ENCODE assay signal across 1 cellular context in the genomic region with DNA sequence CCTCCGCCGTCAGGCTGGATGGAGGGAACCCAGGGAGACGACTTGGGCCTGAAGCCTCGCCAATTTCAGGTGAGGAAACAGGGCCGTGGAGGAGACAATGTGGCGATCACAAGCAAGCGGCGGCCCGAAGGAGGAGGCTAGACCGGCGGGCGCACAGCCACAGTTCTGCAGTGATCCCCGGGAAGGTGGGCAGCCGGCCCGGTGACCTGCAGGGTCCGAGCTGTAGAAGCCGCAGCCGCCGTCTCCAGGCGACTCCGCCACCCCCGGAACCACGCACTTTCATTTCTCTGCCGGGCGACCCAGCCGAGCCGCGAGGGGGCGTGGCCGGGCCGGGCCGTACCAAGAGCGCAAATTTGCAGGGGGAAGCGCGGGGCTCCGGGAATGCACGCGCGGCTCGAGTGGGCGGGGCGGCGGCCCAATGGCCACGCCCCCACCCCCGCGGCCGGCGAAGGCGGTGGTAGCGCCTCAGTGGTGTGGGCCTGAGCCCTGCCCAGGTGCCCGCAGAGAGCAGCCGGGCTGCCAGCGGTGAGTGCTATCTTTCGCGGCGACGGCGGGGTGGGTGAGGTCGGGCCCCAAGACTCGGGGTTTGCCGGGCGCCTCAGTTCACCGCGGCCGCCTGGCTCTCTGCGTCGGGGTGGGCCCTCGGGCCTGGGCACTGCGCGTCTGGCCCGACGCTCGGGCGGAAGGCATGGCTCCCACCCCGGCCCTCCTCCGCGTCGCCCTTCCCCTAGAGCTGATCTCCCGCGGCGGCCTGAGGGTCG.
A peak's percentile ranks its signal among the peaks of the same experiment; 100 is the strongest.
TF ChIP-seq lines count a peak whose summit lies in the region.

Gene POR (plus strand): TSS at position 501 of the 761 bp plus-strand sequence. CDS start 38,847 bp downstream, outside the sequence.

TF ChIP-seq in HepG2, 621 proteins besides CTCF, POLR2A, EP300 and RAD21 (continued from another document and continues in another):
- TF ChIP-seq, protein P1, sequence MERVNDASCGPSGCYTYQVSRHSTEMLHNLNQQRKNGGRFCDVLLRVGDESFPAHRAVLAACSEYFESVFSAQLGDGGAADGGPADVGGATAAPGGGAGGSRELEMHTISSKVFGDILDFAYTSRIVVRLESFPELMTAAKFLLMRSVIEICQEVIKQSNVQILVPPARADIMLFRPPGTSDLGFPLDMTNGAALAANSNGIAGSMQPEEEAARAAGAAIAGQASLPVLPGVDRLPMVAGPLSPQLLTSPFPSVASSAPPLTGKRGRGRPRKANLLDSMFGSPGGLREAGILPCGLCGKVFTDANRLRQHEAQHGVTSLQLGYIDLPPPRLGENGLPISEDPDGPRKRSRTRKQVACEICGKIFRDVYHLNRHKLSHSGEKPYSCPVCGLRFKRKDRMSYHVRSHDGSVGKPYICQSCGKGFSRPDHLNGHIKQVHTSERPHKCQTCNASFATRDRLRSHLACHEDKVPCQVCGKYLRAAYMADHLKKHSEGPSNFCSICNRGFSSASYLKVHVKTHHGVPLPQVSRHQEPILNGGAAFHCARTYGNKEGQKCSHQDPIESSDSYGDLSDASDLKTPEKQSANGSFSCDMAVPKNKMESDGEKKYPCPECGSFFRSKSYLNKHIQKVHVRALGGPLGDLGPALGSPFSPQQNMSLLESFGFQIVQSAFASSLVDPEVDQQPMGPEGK (CRISPR knock-in tag; IDR thresholded peaks at IDR 0.05), result peak; percentile 43; the same call in 1 of the 2 replicates
- no peak for TF ChIP-seq NFE2 (CRISPR knock-in tag; IDR thresholded peaks at IDR 0.05)
- no peak for TF ChIP-seq SETDB1 (CRISPR knock-in tag; IDR thresholded peaks at IDR 0.05; ENCODE audit: borderline replicate concordance)
- TF ChIP-seq ZNF18 (CRISPR knock-in tag; IDR thresholded peaks at IDR 0.05; ENCODE audit: insufficient replicate concordance), result peak; percentile 87
- TF ChIP-seq ZNF776 (CRISPR knock-in tag; IDR thresholded peaks at IDR 0.05), result peak; percentile 94
- no peak for TF ChIP-seq MBD4 (IDR thresholded peaks at IDR 0.05; ENCODE audit: borderline replicate concordance, low read length)
- no peak for TF ChIP-seq SMARCC2 (IDR thresholded peaks at IDR 0.05)
- TF ChIP-seq ETV6 (CRISPR knock-in tag; conservative IDR thresholded peaks at IDR 0.05), result no peak
- peak; percentile 82 for TF ChIP-seq HOXA3 (CRISPR knock-in tag; IDR thresholded peaks at IDR 0.05)
- peak; percentile 92; the same call in 1 of the 2 replicates for TF ChIP-seq KAT7 (CRISPR knock-in tag; IDR thresholded peaks at IDR 0.05; ENCODE audit: borderline replicate concordance)
- TF ChIP-seq TCF7 (IDR thresholded peaks at IDR 0.05; ENCODE audit: low read depth), result no peak
- 0 out of 2 replicates have a peak, but pooled peaks have one; percentile 46 for TF ChIP-seq ZSCAN12 (CRISPR knock-in tag; IDR thresholded peaks at IDR 0.05)
- TF ChIP-seq GFI1 (CRISPR knock-in tag; IDR thresholded peaks at IDR 0.05; ENCODE audit: borderline replicate concordance), result peak; percentile 88
- no peak for TF ChIP-seq ZNF3 (CRISPR knock-in tag; IDR thresholded peaks at IDR 0.05)
- TF ChIP-seq CERS6 (CRISPR knock-in tag; IDR thresholded peaks at IDR 0.05), result 0 out of 2 replicates have a peak, but pooled peaks have one; percentile 68
- TF ChIP-seq NR2F2 (IDR thresholded peaks at IDR 0.05; ENCODE audit: borderline replicate concordance, low read depth), result no peak; the same call in 1 of the 2 replicates
- TF ChIP-seq DMTF1 (CRISPR knock-in tag; IDR thresholded peaks at IDR 0.05), result no peak
- TF ChIP-seq, protein P2, sequence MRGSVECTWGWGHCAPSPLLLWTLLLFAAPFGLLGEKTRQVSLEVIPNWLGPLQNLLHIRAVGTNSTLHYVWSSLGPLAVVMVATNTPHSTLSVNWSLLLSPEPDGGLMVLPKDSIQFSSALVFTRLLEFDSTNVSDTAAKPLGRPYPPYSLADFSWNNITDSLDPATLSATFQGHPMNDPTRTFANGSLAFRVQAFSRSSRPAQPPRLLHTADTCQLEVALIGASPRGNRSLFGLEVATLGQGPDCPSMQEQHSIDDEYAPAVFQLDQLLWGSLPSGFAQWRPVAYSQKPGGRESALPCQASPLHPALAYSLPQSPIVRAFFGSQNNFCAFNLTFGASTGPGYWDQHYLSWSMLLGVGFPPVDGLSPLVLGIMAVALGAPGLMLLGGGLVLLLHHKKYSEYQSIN (CRISPR knock-in tag; IDR thresholded peaks at IDR 0.05; ENCODE audit: borderline replicate concordance), result 0 out of 2 replicates have a peak, but pooled peaks have one; percentile 28
- TF ChIP-seq, protein P3, sequence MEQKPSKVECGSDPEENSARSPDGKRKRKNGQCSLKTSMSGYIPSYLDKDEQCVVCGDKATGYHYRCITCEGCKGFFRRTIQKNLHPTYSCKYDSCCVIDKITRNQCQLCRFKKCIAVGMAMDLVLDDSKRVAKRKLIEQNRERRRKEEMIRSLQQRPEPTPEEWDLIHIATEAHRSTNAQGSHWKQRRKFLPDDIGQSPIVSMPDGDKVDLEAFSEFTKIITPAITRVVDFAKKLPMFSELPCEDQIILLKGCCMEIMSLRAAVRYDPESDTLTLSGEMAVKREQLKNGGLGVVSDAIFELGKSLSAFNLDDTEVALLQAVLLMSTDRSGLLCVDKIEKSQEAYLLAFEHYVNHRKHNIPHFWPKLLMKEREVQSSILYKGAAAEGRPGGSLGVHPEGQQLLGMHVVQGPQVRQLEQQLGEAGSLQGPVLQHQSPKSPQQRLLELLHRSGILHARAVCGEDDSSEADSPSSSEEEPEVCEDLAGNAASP (CRISPR knock-in tag; IDR thresholded peaks at IDR 0.05; ENCODE audit: borderline replicate concordance), result peak; percentile 65
- TF ChIP-seq, protein P4, sequence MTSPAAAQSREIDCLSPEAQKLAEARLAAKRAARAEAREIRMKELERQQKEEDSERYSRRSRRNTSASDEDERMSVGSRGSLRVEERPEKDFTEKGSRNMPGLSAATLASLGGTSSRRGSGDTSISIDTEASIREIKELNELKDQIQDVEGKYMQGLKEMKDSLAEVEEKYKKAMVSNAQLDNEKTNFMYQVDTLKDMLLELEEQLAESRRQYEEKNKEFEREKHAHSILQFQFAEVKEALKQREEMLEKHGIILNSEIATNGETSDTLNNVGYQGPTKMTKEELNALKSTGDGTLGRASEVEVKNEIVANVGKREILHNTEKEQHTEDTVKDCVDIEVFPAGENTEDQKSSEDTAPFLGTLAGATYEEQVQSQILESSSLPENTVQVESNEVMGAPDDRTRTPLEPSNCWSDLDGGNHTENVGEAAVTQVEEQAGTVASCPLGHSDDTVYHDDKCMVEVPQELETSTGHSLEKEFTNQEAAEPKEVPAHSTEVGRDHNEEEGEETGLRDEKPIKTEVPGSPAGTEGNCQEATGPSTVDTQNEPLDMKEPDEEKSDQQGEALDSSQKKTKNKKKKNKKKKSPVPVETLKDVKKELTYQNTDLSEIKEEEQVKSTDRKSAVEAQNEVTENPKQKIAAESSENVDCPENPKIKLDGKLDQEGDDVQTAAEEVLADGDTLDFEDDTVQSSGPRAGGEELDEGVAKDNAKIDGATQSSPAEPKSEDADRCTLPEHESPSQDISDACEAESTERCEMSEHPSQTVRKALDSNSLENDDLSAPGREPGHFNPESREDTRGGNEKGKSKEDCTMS (CRISPR knock-in tag; conservative IDR thresholded peaks at IDR 0.05), result no peak
- peak; percentile 90 for TF ChIP-seq MED8 (CRISPR knock-in tag; IDR thresholded peaks at IDR 0.05; ENCODE audit: insufficient replicate concordance)
- peak; percentile 58; the same call in 1 of the 2 replicates for TF ChIP-seq ZNF331 (CRISPR knock-in tag; IDR thresholded peaks at IDR 0.05)
- TF ChIP-seq, protein P5, sequence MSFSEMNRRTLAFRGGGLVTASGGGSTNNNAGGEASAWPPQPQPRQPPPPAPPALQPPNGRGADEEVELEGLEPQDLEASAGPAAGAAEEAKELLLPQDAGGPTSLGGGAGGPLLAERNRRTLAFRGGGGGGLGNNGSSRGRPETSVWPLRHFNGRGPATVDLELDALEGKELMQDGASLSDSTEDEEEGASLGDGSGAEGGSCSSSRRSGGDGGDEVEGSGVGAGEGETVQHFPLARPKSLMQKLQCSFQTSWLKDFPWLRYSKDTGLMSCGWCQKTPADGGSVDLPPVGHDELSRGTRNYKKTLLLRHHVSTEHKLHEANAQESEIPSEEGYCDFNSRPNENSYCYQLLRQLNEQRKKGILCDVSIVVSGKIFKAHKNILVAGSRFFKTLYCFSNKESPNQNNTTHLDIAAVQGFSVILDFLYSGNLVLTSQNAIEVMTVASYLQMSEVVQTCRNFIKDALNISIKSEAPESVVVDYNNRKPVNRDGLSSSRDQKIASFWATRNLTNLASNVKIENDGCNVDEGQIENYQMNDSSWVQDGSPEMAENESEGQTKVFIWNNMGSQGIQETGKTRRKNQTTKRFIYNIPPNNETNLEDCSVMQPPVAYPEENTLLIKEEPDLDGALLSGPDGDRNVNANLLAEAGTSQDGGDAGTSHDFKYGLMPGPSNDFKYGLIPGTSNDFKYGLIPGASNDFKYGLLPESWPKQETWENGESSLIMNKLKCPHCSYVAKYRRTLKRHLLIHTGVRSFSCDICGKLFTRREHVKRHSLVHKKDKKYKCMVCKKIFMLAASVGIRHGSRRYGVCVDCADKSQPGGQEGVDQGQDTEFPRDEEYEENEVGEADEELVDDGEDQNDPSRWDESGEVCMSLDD (CRISPR knock-in tag; IDR thresholded peaks at IDR 0.05; ENCODE audit: borderline replicate concordance), result no peak; the same call in 1 of the 2 replicates
- TF ChIP-seq ZNF558 (CRISPR knock-in tag; IDR thresholded peaks at IDR 0.05; ENCODE audit: borderline replicate concordance), result peak; percentile 77; the same call in 1 of the 2 replicates
- TF ChIP-seq, protein P6, sequence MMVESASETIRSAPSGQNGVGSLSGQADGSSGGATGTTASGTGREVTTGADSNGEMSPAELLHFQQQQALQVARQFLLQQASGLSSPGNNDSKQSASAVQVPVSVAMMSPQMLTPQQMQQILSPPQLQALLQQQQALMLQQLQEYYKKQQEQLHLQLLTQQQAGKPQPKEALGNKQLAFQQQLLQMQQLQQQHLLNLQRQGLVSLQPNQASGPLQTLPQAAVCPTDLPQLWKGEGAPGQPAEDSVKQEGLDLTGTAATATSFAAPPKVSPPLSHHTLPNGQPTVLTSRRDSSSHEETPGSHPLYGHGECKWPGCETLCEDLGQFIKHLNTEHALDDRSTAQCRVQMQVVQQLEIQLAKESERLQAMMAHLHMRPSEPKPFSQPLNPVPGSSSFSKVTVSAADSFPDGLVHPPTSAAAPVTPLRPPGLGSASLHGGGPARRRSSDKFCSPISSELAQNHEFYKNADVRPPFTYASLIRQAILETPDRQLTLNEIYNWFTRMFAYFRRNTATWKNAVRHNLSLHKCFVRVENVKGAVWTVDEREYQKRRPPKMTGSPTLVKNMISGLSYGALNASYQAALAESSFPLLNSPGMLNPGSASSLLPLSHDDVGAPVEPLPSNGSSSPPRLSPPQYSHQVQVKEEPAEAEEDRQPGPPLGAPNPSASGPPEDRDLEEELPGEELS (CRISPR knock-in tag; IDR thresholded peaks at IDR 0.05), result peak; percentile 16; the same call in 1 of the 2 replicates
- no peak for TF ChIP-seq PTBP1 (IDR thresholded peaks at IDR 0.05; ENCODE audit: low read depth, low read length, poor library complexity, severe bottlenecking)
- no peak; the same call in 1 of the 2 replicates for TF ChIP-seq ZNF333 (CRISPR knock-in tag; IDR thresholded peaks at IDR 0.05; ENCODE audit: borderline replicate concordance)
- TF ChIP-seq NRL (CRISPR knock-in tag; IDR thresholded peaks at IDR 0.05; ENCODE audit: borderline replicate concordance), result peak; percentile 14; the same call in 1 of the 2 replicates
- 0 out of 2 replicates have a peak, but pooled peaks have one; percentile 52 for TF ChIP-seq TOE1 (CRISPR knock-in tag; IDR thresholded peaks at IDR 0.05)
